In genomic region chrX:136171420-136171819, GRCh38 we compare ENCODE assay signal across 29 cellular contexts. TPM values are rescaled to one million over a fixed set of nuclear protein-coding genes. Genes with fewer than 3 reads are reported as not detected.
DNase-seq lines count a peak whose midpoint lies in the region; ATAC-seq, FAIRE-seq and TF ChIP-seq lines count a peak whose summit lies in the region.
"Had no signal": no experiment of that assay in that cellular context is flagged by ENCODE, and none has a peak within 500 bp of the region (broad histone marks: within the 10 kb centered on the region; RNA-seq: fewer than 3 reads in every experiment).

No MANE protein-coding gene starts in this region.

- DNase-seq in heart left ventricle (no peak), Right ventricle myocardium inferior (ENCODE audit: missing footprints) (no peak), endothelial cell of umbilical vein (ENCODE audit: low read depth, low spot score) (no peak), transverse colon (no peak), NCI-H2171 treated with DMSO at 0.1 percent for 48 hours (lab: John Stamatoyannopoulos, UW) (no peak)
- DNase-seq in activated CD4-positive, alpha-beta T cell treated with anti-CD3 and anti-CD28 coated beads, Interleukin-2, amount 10 ng/mL, durations not matched to agents 24 days and 14 days: no peak
- DNase-seq: activated CD4-positive, alpha-beta T cell treated with anti-CD3 and anti-CD28 coated beads for 4 hours; activated naive CD4-positive, alpha-beta T cell treated with Interleukin-2 at 50 U/mL for 16 hours; activated T-cell treated with anti-CD3 and anti-CD28 coated beads, Interleukin-2, amount 50 U/mL, for 72 hours; adrenal gland; brain microvascular endothelial cell; CD4-positive, CD25-positive, alpha-beta regulatory T cell; effector memory CD4-positive, alpha-beta T cell; erythroblast; foreskin melanocyte; hypothalamus; Karpas-422; naive thymus-derived CD4-positive, alpha-beta T cell; NCI-H1436; occipital lobe; stimulated activated CD4-positive, alpha-beta T cell treated with anti-CD3 and anti-CD28 coated beads, Interleukin-12 subunit alpha, Interleukin-12 subunit beta, amount 100 ng/mL, for 4 hours; stimulated activated CD4-positive, alpha-beta T cell treated with anti-CD3 and anti-CD28 coated beads, Interleukin-4, amount 100 ng/mL, for 1 hour had no signal

- CTCF ChIA-PET in endothelial cell of umbilical vein (lab: Charles Lee): interaction anchor here (0.8 to 6.9 kb wide), 4 partner anchors 9 to 143 kb away, joined by 3 to 98 read pairs (median 22); no protein-coding TSS in a partner anchor

- H3K9me3 Mint-ChIP-seq in activated CD4-positive, alpha-beta T cell treated with anti-CD3 and anti-CD28 coated beads, Interleukin-2, amount 10 ng/mL, durations not matched to agents 24 days and 14 days: no peaks in the 10 kb centered on the region
- H3K9me3 Mint-ChIP-seq: activated T-cell treated with anti-CD3 and anti-CD28 coated beads, Interleukin-2, amount 50 U/mL, for 72 hours; CD4-positive, CD25-positive, alpha-beta regulatory T cell; naive thymus-derived CD4-positive, alpha-beta T cell had no signal

- peaks cover 2% of the 10 kb centered on the region for H3K36me3 Mint-ChIP-seq in activated CD4-positive, alpha-beta T cell treated with anti-CD3 and anti-CD28 coated beads, Interleukin-2, amount 10 ng/mL, durations not matched to agents 24 days and 14 days (ENCODE audit: low read depth)
- H3K36me3 Mint-ChIP-seq: CD4-positive, CD25-positive, alpha-beta regulatory T cell had no signal

- POLR2A ChIA-PET in endothelial cell of umbilical vein (lab: Charles Lee): interaction anchor here (0.5 kb wide), 1 partner anchor 1789 kb away, joined by 3 read pairs; no protein-coding TSS in a partner anchor

- no peaks in the 10 kb centered on the region for H4K20me1 ChIP-seq in endothelial cell of umbilical vein (replicated peaks; ENCODE audit: control insufficient read depth, extremely low read depth, insufficient read depth, low read length)

- H3K9ac ChIP-seq in endothelial cell of umbilical vein (replicated peaks; ENCODE audit: extremely low read depth, insufficient read depth, low read length) (no peak overlapping the region), parathyroid adenoma (no peak overlapping the region)

- no TSS peak for BruUV-seq in endothelial cell of umbilical vein (replicated peaks; lab: Mats Ljungman, UMichigan)

- H3K9me3 ChIP-seq in heart left ventricle: no peaks in the 10 kb centered on the region
- no peaks in the 10 kb centered on the region for H3K9me3 ChIP-seq in endothelial cell of umbilical vein (replicated peaks; ENCODE audit: control insufficient read depth, insufficient read depth, low read length)
- H3K9me3 ChIP-seq in parathyroid adenoma (ENCODE audit: control insufficient read depth, low read length): no peaks in the 10 kb centered on the region
- H3K9me3 ChIP-seq in transverse colon: no peaks in the 10 kb centered on the region
- H3K9me3 ChIP-seq: adrenal gland had no signal

- H3K4me3 ChIP-seq in heart left ventricle (peak overlapping the region in 3 of 12 donors; percentile 7 to 37 (median 30)), endothelial cell of umbilical vein (replicated peaks in 1 of 3; ENCODE audit: insufficient read depth in 1 of 3, low read depth in 1 of 3, low read length in 3 of 3) (no peak overlapping the region), parathyroid adenoma (ENCODE audit: low read depth, low read length) (peak overlapping the region; percentile 9), transverse colon (no peak overlapping the region)
- H3K4me3 ChIP-seq: adrenal gland had no signal

- TF ChIP-seq EP300 in transverse colon (IDR thresholded peaks at IDR 0.05; ENCODE audit: low read depth): no peak

- no peak for TF ChIP-seq CTCF in heart left ventricle (IDR thresholded peaks at IDR 0.05)
- no peak for TF ChIP-seq CTCF in endothelial cell of umbilical vein (IDR thresholded peaks at IDR 0.05; ENCODE audit: extremely low read depth in 1 of 2, insufficient read depth in 1 of 2, low read depth in 1 of 2, low read length in 2 of 2)
- TF ChIP-seq CTCF in parathyroid adenoma (IDR thresholded peaks at IDR 0.05): no peak
- no peak for TF ChIP-seq CTCF in transverse colon (IDR thresholded peaks at IDR 0.05)

- no peaks in the 10 kb centered on the region for H3K27me3 Mint-ChIP-seq in activated CD4-positive, alpha-beta T cell treated with anti-CD3 and anti-CD28 coated beads, Interleukin-2, amount 10 ng/mL, durations not matched to agents 24 days and 14 days
- H3K27me3 Mint-ChIP-seq: naive thymus-derived CD4-positive, alpha-beta T cell had no signal

- H3K36me3 ChIP-seq in heart left ventricle: peaks cover 0 to 25% (median 0%) of the 10 kb centered on the region in 9 donors
- H3K36me3 ChIP-seq in endothelial cell of umbilical vein (ENCODE audit: control insufficient read depth in 2 of 2, extremely low read depth in 1 of 2, insufficient read depth in 2 of 2, low read length in 2 of 2): no peaks in the 10 kb centered on the region
- H3K36me3 ChIP-seq in parathyroid adenoma (ENCODE audit: control insufficient read depth, insufficient read depth, low read length): no peaks in the 10 kb centered on the region
- no peaks in the 10 kb centered on the region for H3K36me3 ChIP-seq in transverse colon
- H3K36me3 ChIP-seq: adrenal gland, brain microvascular endothelial cell had no signal

- TF ChIP-seq POLR2A in heart left ventricle (IDR thresholded peaks at IDR 0.05): no peak
- TF ChIP-seq POLR2A in endothelial cell of umbilical vein (IDR thresholded peaks at IDR 0.05; ENCODE audit: low read depth, low read length): no peak
- TF ChIP-seq POLR2A in transverse colon (IDR thresholded peaks at IDR 0.05): no peak

- peak overlapping the region in 11 of 12 donors; percentile 8 to 95 (median 84) for H3K27ac ChIP-seq in heart left ventricle
- H3K27ac ChIP-seq in endothelial cell of umbilical vein (ENCODE audit: insufficient read depth, low read depth, low read length): no peak overlapping the region
- peak overlapping the region; percentile 49 for H3K27ac ChIP-seq in parathyroid adenoma
- peak overlapping the region; percentile 69 to 85 (median 79) for H3K27ac ChIP-seq in transverse colon
- H3K27ac ChIP-seq: 22Rv1, brain microvascular endothelial cell, HL-60, RWPE1 had no signal

- 16 to 48% (median 20%) methylated on average over 1 of the region's 1 CpG for WGBS in heart left ventricle, 4 donors
- WGBS in transverse colon (ENCODE audit: low coverage in 1 of 2), 2 donors: 51% methylated on average over 1 of the region's 1 CpG; no CpG with 5 or more reads in 1 of the 2 donors

- H3K79me2 ChIP-seq in endothelial cell of umbilical vein (ENCODE audit: control insufficient read depth, insufficient read depth, low read length) (no peaks in the 10 kb centered on the region), parathyroid adenoma (peaks cover 21% of the 10 kb centered on the region)

- dilution Hi-C loops in endothelial cell of umbilical vein (cut with MboI; ENCODE audit: extremely low pct_ligation_motif_present, low sequenced_read_pairs): no loop called here

- no peaks in the 10 kb centered on the region for H3K4me1 Mint-ChIP-seq in activated CD4-positive, alpha-beta T cell treated with anti-CD3 and anti-CD28 coated beads, Interleukin-2, amount 10 ng/mL, durations not matched to agents 24 days and 14 days
- H3K4me1 Mint-ChIP-seq: CD4-positive, CD25-positive, alpha-beta regulatory T cell had no signal

- no peak overlapping the region for H3K27ac Mint-ChIP-seq in activated CD4-positive, alpha-beta T cell treated with anti-CD3 and anti-CD28 coated beads, Interleukin-2, amount 10 ng/mL, durations not matched to agents 24 days and 14 days
- H3K27ac Mint-ChIP-seq: activated T-cell treated with anti-CD3 and anti-CD28 coated beads, Interleukin-2, amount 50 U/mL, for 72 hours; CD4-positive, CD25-positive, alpha-beta regulatory T cell; naive thymus-derived CD4-positive, alpha-beta T cell had no signal

- intact Hi-C loops in heart left ventricle (cut with DNase I): loop anchor here in 6 of 10 donors (2.0 to 5.0 kb wide), 5 partner anchors 29 to 96 kb away; no protein-coding TSS in a partner anchor
- intact Hi-C loops in Right ventricle myocardium inferior (cut with DNase I): no loop called here
- intact Hi-C loops in endothelial cell of umbilical vein (cut with micrococcal nuclease): loop anchor here (2.0 kb wide), 1 partner anchor 13 kb away; no protein-coding TSS in a partner anchor
- intact Hi-C loops in transverse colon (cut with DNase I; ENCODE audit: low total_unique reads): loop anchor here (5.0 kb wide), 1 partner anchor 36 kb away; no protein-coding TSS in a partner anchor
- intact Hi-C loops in activated CD4-positive, alpha-beta T cell treated with anti-CD3 and anti-CD28 coated beads, Interleukin-2, amount 10 ng/mL, durations not matched to agents 24 days and 14 days (cut with micrococcal nuclease): no loop called here

- no peaks in the 10 kb centered on the region for H3K9me1 ChIP-seq in endothelial cell of umbilical vein (replicated peaks; ENCODE audit: control insufficient read depth, extremely low read depth, insufficient read depth, low read length)

- H2AFZ ChIP-seq in endothelial cell of umbilical vein (ENCODE audit: low read depth, low read length) (no peak overlapping the region), parathyroid adenoma (no peak overlapping the region)

- H3K4me2 ChIP-seq in endothelial cell of umbilical vein (ENCODE audit: insufficient read depth, low read length): no peak overlapping the region
- H3K4me2 ChIP-seq in parathyroid adenoma (ENCODE audit: low read length): peak overlapping the region; percentile 49

- H3K4me1 ChIP-seq in heart left ventricle (peaks cover 0 to 72% (median 25%) of the 10 kb centered on the region in 12 donors), endothelial cell of umbilical vein (ENCODE audit: control insufficient read depth, extremely low read depth, insufficient read depth, low read length) (peaks cover 19% of the 10 kb centered on the region), parathyroid adenoma (peaks cover 19% of the 10 kb centered on the region), transverse colon (peaks cover 0 to 24% (median 3%) of the 10 kb centered on the region in 4 donors)

- peaks cover 0 to 5% (median 0%) of the 10 kb centered on the region in 9 donors for H3K27me3 ChIP-seq in heart left ventricle
- no peaks in the 10 kb centered on the region for H3K27me3 ChIP-seq in endothelial cell of umbilical vein (ENCODE audit: control insufficient read depth in 2 of 2, insufficient read depth in 2 of 2, low read length in 2 of 2)
- no peaks in the 10 kb centered on the region for H3K27me3 ChIP-seq in parathyroid adenoma (ENCODE audit: control insufficient read depth, insufficient read depth, low read length)
- no peaks in the 10 kb centered on the region for H3K27me3 ChIP-seq in transverse colon
- H3K27me3 ChIP-seq: adrenal gland, brain microvascular endothelial cell had no signal

- ATAC-seq in heart left ventricle: no peak
- no peak for ATAC-seq in Right ventricle myocardium inferior
- ATAC-seq in GM18873 (IDR thresholded peaks at IDR 0.05; ENCODE audit: low FRiP score, unreplicated experiment): no peak
- ATAC-seq: activated T-cell treated with anti-CD3 and anti-CD28 coated beads, Interleukin-2, amount 50 U/mL, for 72 hours; left lobe of liver; naive thymus-derived CD4-positive, alpha-beta T cell had no signal

- no peak overlapping the region for H3K4me3 Mint-ChIP-seq in activated CD4-positive, alpha-beta T cell treated with anti-CD3 and anti-CD28 coated beads, Interleukin-2, amount 10 ng/mL, durations not matched to agents 24 days and 14 days
- H3K4me3 Mint-ChIP-seq: activated T-cell treated with anti-CD3 and anti-CD28 coated beads, Interleukin-2, amount 50 U/mL, for 72 hours; CD4-positive, CD25-positive, alpha-beta regulatory T cell; naive thymus-derived CD4-positive, alpha-beta T cell had no signal

- in situ Hi-C loops in transverse colon (cut with MboI; ENCODE audit: low pct_ligation_motif_present in 1 of 4, low pct_unique_long_range_greater_than_20kb in 1 of 4, low sequenced_read_pairs in 3 of 4): loop anchor here in 1 of 4 donors (25.0 kb wide), 1 partner anchor 134 kb away; no protein-coding TSS in a partner anchor

- FAIRE-seq in endothelial cell of umbilical vein (lab: Jason Lieb, UNC): peak; percentile 35
- FAIRE-seq: urothelium cell line had no signal

RNA-seq across cellular contexts. Expression of gene FHL1, which starts 24.1 kb away (rescaled TPM):
- 1,000 to 10,000 TPM; 1,446 to 4,800 (median 2,127) TPM for total RNA-seq in heart left ventricle
- 1,000 to 10,000 TPM; 1,119 to 4,064 TPM for polyA plus RNA-seq in heart left ventricle
- 1,876 TPM for total RNA-seq in Right ventricle myocardium inferior
- total RNA-seq in endothelial cell of umbilical vein: 59.4 and 73.2 TPM in 2 replicates
- 48.1 and 50.6 TPM in 2 replicates for polyA plus RNA-seq in endothelial cell of umbilical vein
- 58.2 and 63.5 TPM in 2 replicates for polyA plus RNA-seq in endothelial cell of umbilical vein (2011; cell fraction: cytosol; rRNA removed)
- polyA plus RNA-seq in endothelial cell of umbilical vein (2011; cell fraction: nucleus; rRNA removed): 89.8 and 89.9 TPM in 2 replicates
- 57.6 and 72.4 TPM in 2 replicates for polyA plus RNA-seq in endothelial cell of umbilical vein (2012)
- 71.9 and 75.7 TPM in 2 replicates for polyA minus RNA-seq in endothelial cell of umbilical vein
- polyA minus RNA-seq in endothelial cell of umbilical vein (2011; cell fraction: cytosol; rRNA and poly(A)+ RNA removed): 46.4 TPM
- 27.7 and 37.5 TPM in 2 replicates for polyA minus RNA-seq in endothelial cell of umbilical vein (2011; cell fraction: nucleus; rRNA and poly(A)+ RNA removed)
- 100 to 1,000 TPM; 139 to 617 (median 162) TPM for total RNA-seq in transverse colon
- 14.0 and 15.2 TPM in 2 replicates for total RNA-seq in activated CD4-positive, alpha-beta T cell treated with anti-CD3 and anti-CD28 coated beads, Interleukin-2, amount 10 ng/mL, durations not matched to agents 24 days and 14 days

Comparison
In these comparisons a context has a peak if more than half of its experiments do, and no peak if none do; other contexts are left out.
1. intact Hi-C loops: an anchor here in heart left ventricle (2.0 to 5.0 kb wide), endothelial cell of umbilical vein (2.0 kb wide) and transverse colon (5.0 kb wide); none called in Right ventricle myocardium inferior and activated CD4-positive, alpha-beta T cell treated with anti-CD3 and anti-CD28 coated beads, Interleukin-2, amount 10 ng/mL, durations not matched to agents 24 days and 14 days.